In genomic region chr2:238461916-238462315, GRCh38 we compare ENCODE assay signal across 35 cellular contexts.
"Had no signal": no experiment of that assay in that cellular context is flagged by ENCODE, and none has a peak within 500 bp of the region (broad histone marks: within the 10 kb centered on the region; RNA-seq: fewer than 3 reads in every experiment).

No MANE protein-coding gene starts in this region.

- H3K4me3 Mint-ChIP-seq: activated B cell treated with CpG ODN at 0.5 μM for 24 hours; activated CD4-positive, alpha-beta memory T cell treated with anti-CD3 and anti-CD28 coated beads for 36 hours; activated CD4-positive, alpha-beta T cell treated with anti-CD3 and anti-CD28 coated beads for 36 hours; activated CD8-positive, alpha-beta T cell treated with anti-CD3 and anti-CD28 coated beads for 36 hours; activated naive CD4-positive, alpha-beta T cell treated with anti-CD3 and anti-CD28 coated beads for 36 hours; activated naive CD8-positive, alpha-beta T cell treated with anti-CD3 and anti-CD28 coated beads for 36 hours; activated T-cell treated with anti-CD3 and anti-CD28 coated beads, Interleukin-2, amount 50 U/mL, for 4 hours; activated T-cell treated with anti-CD3 and anti-CD28 coated beads, Interleukin-2, amount 50 U/mL, for 72 hours; activated T-helper 1 cell treated with anti-CD3 and anti-CD28 coated beads, Interleukin-12 subunit alpha, Interleukin-12 subunit beta, Interleukin-2, Interleukin-4 antibody, amounts not matched to agents 30 ng/mL and 10 ng/mL and 1 ng/mL, durations not matched to agents 14 hours and 24 hours and 36 hours; activated T-helper 17 cell treated with anti-CD3 and anti-CD28 coated beads, Interleukin-2, amount 50 U/mL, for 72 hours; T-helper 1 cell treated with Interleukin-12 subunit alpha and Interleukin-12 subunit beta and Interleukin-4 antibody, amounts not matched to agents 30 μg/mL and 1 μg/mL, for 36 hours; T-helper 2 cell treated with Interferon-gamma antibody and Interleukin-4, amounts not matched to agents 5 μg/mL and 100 μg/mL, for 36 hours had no signal

- DNase-seq: activated B cell treated with CpG ODN at 0.5 μM for 24 hours; activated CD4-positive, alpha-beta memory T cell treated with anti-CD3 and anti-CD28 coated beads for 36 hours; activated CD4-positive, alpha-beta T cell treated with anti-CD3 and anti-CD28 coated beads for 36 hours; activated CD4-positive, alpha-beta T cell treated with anti-CD3 and anti-CD28 coated beads for 48 hours; activated CD4-positive, alpha-beta T cell treated with anti-CD3 and anti-CD28 coated beads, Interleukin-2, amount 50 U/mL, for 1 hour; activated CD4-positive, alpha-beta T cell treated with anti-CD3 and anti-CD28 coated beads, Interleukin-2, amount 50 U/mL, for 4 hours; activated CD4-positive, CD25-positive, alpha-beta regulatory T cell treated with anti-CD3 and anti-CD28 coated beads, Interleukin-2, amount 50 U/mL, for 72 hours; activated CD8-positive, alpha-beta memory T cell treated with anti-CD3 and anti-CD28 coated beads, Interleukin-2, amount 50 U/mL, for 4 hours; activated CD8-positive, alpha-beta T cell treated with anti-CD3 and anti-CD28 coated beads for 36 hours; activated effector memory CD4-positive, alpha-beta T cell treated with anti-CD3 and anti-CD28 coated beads, Interleukin-2, amount 50 U/mL, for 16 hours; activated gamma-delta T cell treated with Interleukin-2 at 50 U/mL for 16 hours; activated naive CD4-positive, alpha-beta T cell; activated naive CD4-positive, alpha-beta T cell treated with anti-CD3 and anti-CD28 coated beads for 36 hours; activated naive CD4-positive, alpha-beta T cell treated with anti-CD3 and anti-CD28 coated beads, Interleukin-2, amount 50 U/mL, for 16 hours; activated naive CD8-positive, alpha-beta T cell treated with anti-CD3 and anti-CD28 coated beads for 36 hours; activated T-cell treated with anti-CD3 and anti-CD28 coated beads for 4 hours; activated T-cell treated with anti-CD3 and anti-CD28 coated beads, Interleukin-2, amount 50 U/mL, for 1 hour; activated T-cell treated with anti-CD3 and anti-CD28 coated beads, Interleukin-2, amount 50 U/mL, for 4 hours; activated T-cell treated with anti-CD3 and anti-CD28 coated beads, Interleukin-2, amount 50 U/mL, for 72 hours; adrenal gland; amniotic stem cell; aorta; body of pancreas; brain microvascular endothelial cell; central memory CD4-positive, alpha-beta T cell; T-helper 1 cell; T-helper 2 cell; T-helper 9 cell had no signal

- H3K36me3 Mint-ChIP-seq: activated CD4-positive, alpha-beta memory T cell treated with anti-CD3 and anti-CD28 coated beads for 36 hours; activated naive CD4-positive, alpha-beta T cell treated with anti-CD3 and anti-CD28 coated beads, Interleukin-2, amount 50 U/mL, for 72 hours; activated naive CD8-positive, alpha-beta T cell treated with anti-CD3 and anti-CD28 coated beads for 36 hours had no signal

- H3K4me3 ChIP-seq: adrenal gland, body of pancreas, breast epithelium had no signal

- ATAC-seq: activated CD4-positive, alpha-beta T cell treated with anti-CD3 and anti-CD28 coated beads for 36 hours; activated CD8-positive, alpha-beta T cell treated with anti-CD3 and anti-CD28 coated beads for 36 hours; activated T-cell treated with anti-CD3 and anti-CD28 coated beads, Interleukin-2, amount 50 U/mL, for 4 hours; activated T-cell treated with anti-CD3 and anti-CD28 coated beads, Interleukin-2, amount 50 U/mL, for 72 hours; activated T-helper 17 cell treated with anti-CD3 and anti-CD28 coated beads, Interleukin-2, amount 50 U/mL, for 72 hours; body of pancreas had no signal

- H3K27me3 ChIP-seq: adrenal gland, body of pancreas, brain microvascular endothelial cell, breast epithelium had no signal

- H3K4me1 ChIP-seq: adrenal gland, body of pancreas had no signal

- H3K27ac ChIP-seq: adrenal gland, body of pancreas, brain microvascular endothelial cell, breast epithelium, VCaP had no signal

- H3K27me3 Mint-ChIP-seq: activated B cell treated with CpG ODN at 0.5 μM for 24 hours; activated CD4-positive, alpha-beta memory T cell treated with anti-CD3 and anti-CD28 coated beads for 36 hours; activated CD4-positive, alpha-beta T cell treated with anti-CD3 and anti-CD28 coated beads for 36 hours; activated CD8-positive, alpha-beta T cell treated with anti-CD3 and anti-CD28 coated beads for 36 hours; activated naive CD8-positive, alpha-beta T cell treated with anti-CD3 and anti-CD28 coated beads for 36 hours; activated T-helper 17 cell treated with anti-CD3 and anti-CD28 coated beads, Interleukin-2, amount 50 U/mL, for 72 hours had no signal

- H3K4me1 Mint-ChIP-seq: activated CD4-positive, alpha-beta T cell treated with anti-CD3 and anti-CD28 coated beads for 36 hours; activated T-helper 17 cell treated with anti-CD3 and anti-CD28 coated beads, Interleukin-2, amount 50 U/mL, for 72 hours had no signal

- H3K9me3 ChIP-seq: adrenal gland, body of pancreas had no signal

- H3K9me3 Mint-ChIP-seq: activated CD4-positive, alpha-beta memory T cell treated with anti-CD3 and anti-CD28 coated beads for 36 hours; activated CD8-positive, alpha-beta T cell treated with anti-CD3 and anti-CD28 coated beads for 36 hours; activated naive CD4-positive, alpha-beta T cell treated with anti-CD3 and anti-CD28 coated beads, Interleukin-2, amount 50 U/mL, for 72 hours; activated naive CD8-positive, alpha-beta T cell treated with anti-CD3 and anti-CD28 coated beads for 36 hours; activated T-cell treated with anti-CD3 and anti-CD28 coated beads, Interleukin-2, amount 50 U/mL, for 4 hours; activated T-cell treated with anti-CD3 and anti-CD28 coated beads, Interleukin-2, amount 50 U/mL, for 72 hours; activated T-helper 1 cell treated with anti-CD3 and anti-CD28 coated beads, Interleukin-12 subunit alpha, Interleukin-12 subunit beta, Interleukin-2, Interleukin-4 antibody, amounts not matched to agents 30 ng/mL and 10 ng/mL and 1 ng/mL, durations not matched to agents 14 hours and 24 hours and 36 hours; activated T-helper 17 cell treated with anti-CD3 and anti-CD28 coated beads, Interleukin-2, amount 50 U/mL, for 72 hours; T-helper 1 cell treated with Interleukin-12 subunit alpha and Interleukin-12 subunit beta and Interleukin-4 antibody, amounts not matched to agents 30 μg/mL and 1 μg/mL, for 36 hours; T-helper 2 cell treated with Interferon-gamma antibody and Interleukin-4, amounts not matched to agents 5 μg/mL and 100 μg/mL, for 36 hours had no signal

- H3K36me3 ChIP-seq: adrenal gland, brain microvascular endothelial cell, breast epithelium had no signal

- H3K27ac Mint-ChIP-seq: activated B cell treated with CpG ODN at 0.5 μM for 24 hours; activated CD4-positive, alpha-beta memory T cell treated with anti-CD3 and anti-CD28 coated beads for 36 hours; activated CD4-positive, alpha-beta T cell treated with anti-CD3 and anti-CD28 coated beads for 36 hours; activated CD8-positive, alpha-beta T cell treated with anti-CD3 and anti-CD28 coated beads for 36 hours; activated naive CD4-positive, alpha-beta T cell treated with anti-CD3 and anti-CD28 coated beads for 36 hours; activated naive CD8-positive, alpha-beta T cell treated with anti-CD3 and anti-CD28 coated beads for 36 hours; activated T-cell treated with anti-CD3 and anti-CD28 coated beads, Interleukin-2, amount 50 U/mL, for 72 hours; activated T-helper 1 cell treated with anti-CD3 and anti-CD28 coated beads, Interleukin-12 subunit alpha, Interleukin-12 subunit beta, Interleukin-2, Interleukin-4 antibody, amounts not matched to agents 30 ng/mL and 10 ng/mL and 1 ng/mL, durations not matched to agents 14 hours and 24 hours and 36 hours; activated T-helper 17 cell treated with anti-CD3 and anti-CD28 coated beads, Interleukin-2, amount 50 U/mL, for 72 hours; T-helper 1 cell treated with Interleukin-12 subunit alpha and Interleukin-12 subunit beta and Interleukin-4 antibody, amounts not matched to agents 30 μg/mL and 1 μg/mL, for 36 hours; T-helper 2 cell treated with Interferon-gamma antibody and Interleukin-4, amounts not matched to agents 5 μg/mL and 100 μg/mL, for 36 hours had no signal
